In genomic region chr22:43142881-43143562, GRCh38 we compare ENCODE assay signal across 1 cellular context.
TF ChIP-seq lines count a peak whose summit lies in the region.

MCAT (minus strand) TSS chr22:43143398; CDS start chr22:43143348, 50 bp downstream.

TF ChIP-seq in HepG2, 621 proteins besides CTCF, POLR2A, EP300 and RAD21 (continued from another document and continues in another):
- peak; percentile 37 for TF ChIP-seq PAXIP1 (CRISPR knock-in tag; conservative IDR thresholded peaks at IDR 0.05)
- peak; percentile 71 for TF ChIP-seq ZBTB33 (CRISPR knock-in tag; IDR thresholded peaks at IDR 0.05)
- peak; percentile 87; the same call in 1 of the 2 replicates for TF ChIP-seq ZNF580 (CRISPR knock-in tag; IDR thresholded peaks at IDR 0.05; ENCODE audit: borderline replicate concordance, low read depth)
- no peak for TF ChIP-seq SYNCRIP (IDR thresholded peaks at IDR 0.05; ENCODE audit: insufficient read depth, low read depth, low read length)
- TF ChIP-seq ZNF510 (CRISPR knock-in tag; IDR thresholded peaks at IDR 0.05; ENCODE audit: low read depth): no peak
- peak; percentile 59; the same call in 1 of the 2 replicates for TF ChIP-seq AHR (CRISPR knock-in tag; IDR thresholded peaks at IDR 0.05)
- peak; percentile 82 for TF ChIP-seq ZNF772 (CRISPR knock-in tag; IDR thresholded peaks at IDR 0.05)
- TF ChIP-seq SAP130 (CRISPR knock-in tag; IDR thresholded peaks at IDR 0.05; ENCODE audit: low read depth): peak; percentile 94
- TF ChIP-seq ZEB1 (IDR thresholded peaks at IDR 0.05; ENCODE audit: insufficient replicate concordance, low read depth): no peak
- peak; percentile 13; the same call in 1 of the 2 replicates for TF ChIP-seq ZNF275 (CRISPR knock-in tag; IDR thresholded peaks at IDR 0.05; ENCODE audit: borderline replicate concordance)
- peak; percentile 75; the same call in 1 of the 2 replicates for TF ChIP-seq ZMYM3 (CRISPR knock-in tag; IDR thresholded peaks at IDR 0.05)
- TF ChIP-seq CREB1 (IDR thresholded peaks at IDR 0.05): peak; percentile 71
- no peak for TF ChIP-seq CREB1 (CRISPR knock-in tag; IDR thresholded peaks at IDR 0.05)
- TF ChIP-seq HNRNPL (IDR thresholded peaks at IDR 0.05; ENCODE audit: low read depth, low read length): 0 out of 2 replicates have a peak, but pooled peaks have one; percentile 39
- no peak for TF ChIP-seq ZNF550 (CRISPR knock-in tag; IDR thresholded peaks at IDR 0.05; ENCODE audit: borderline replicate concordance)
- 0 out of 2 replicates have a peak, but pooled peaks have one; percentile 22 for TF ChIP-seq PREB (CRISPR knock-in tag; IDR thresholded peaks at IDR 0.05)
- peak; percentile 91 for TF ChIP-seq ZNF574 (CRISPR knock-in tag; IDR thresholded peaks at IDR 0.05)
- TF ChIP-seq SMYD3 (CRISPR knock-in tag; IDR thresholded peaks at IDR 0.05): no peak
- peak; percentile 73; the same call in 1 of the 2 replicates for TF ChIP-seq ZNF790 (CRISPR knock-in tag; IDR thresholded peaks at IDR 0.05; ENCODE audit: borderline replicate concordance)
- TF ChIP-seq ZNF724P (CRISPR knock-in tag; IDR thresholded peaks at IDR 0.05; ENCODE audit: borderline replicate concordance): peak; percentile 32; the same call in 1 of the 2 replicates
- no peak for TF ChIP-seq NFYB (CRISPR knock-in tag; IDR thresholded peaks at IDR 0.05)
- TF ChIP-seq RELA (CRISPR knock-in tag; IDR thresholded peaks at IDR 0.05): peak; percentile 80; the same call in 1 of the 2 replicates
- no peak for TF ChIP-seq RORA (CRISPR knock-in tag; IDR thresholded peaks at IDR 0.05)
- peak; percentile 76; the same call in 1 of the 2 replicates for TF ChIP-seq ZNF503 (CRISPR knock-in tag; IDR thresholded peaks at IDR 0.05)
- 0 out of 2 replicates have a peak, but pooled peaks have one; percentile 54 for TF ChIP-seq FOXP4 (CRISPR knock-in tag; IDR thresholded peaks at IDR 0.05)
- TF ChIP-seq NCOA2 (CRISPR knock-in tag; IDR thresholded peaks at IDR 0.05): peak; percentile 56; the same call in 1 of the 2 replicates
- no peak for TF ChIP-seq RBAK (CRISPR knock-in tag; IDR thresholded peaks at IDR 0.05)
- peak; percentile 82; the same call in 1 of the 2 replicates for TF ChIP-seq MXD1 (CRISPR knock-in tag; IDR thresholded peaks at IDR 0.05)
- peak; percentile 98 for TF ChIP-seq HDAC1 (CRISPR knock-in tag; IDR thresholded peaks at IDR 0.05)
- peak; percentile 97 for TF ChIP-seq KMT2A (CRISPR knock-in tag; IDR thresholded peaks at IDR 0.05)
- no peak for TF ChIP-seq DZIP1 (CRISPR knock-in tag; IDR thresholded peaks at IDR 0.05)
- no peak for TF ChIP-seq ATF4 (CRISPR knock-in tag; IDR thresholded peaks at IDR 0.05)
- TF ChIP-seq KLF12 (CRISPR knock-in tag; IDR thresholded peaks at IDR 0.05; ENCODE audit: borderline replicate concordance): peak; percentile 64; the same call in 1 of the 2 replicates
- peak; percentile 70 for TF ChIP-seq ZNF770 (CRISPR knock-in tag; IDR thresholded peaks at IDR 0.05)
- TF ChIP-seq MBD4 (IDR thresholded peaks at IDR 0.05; ENCODE audit: borderline replicate concordance, low read length): no peak
